ENCODE assay signal across 18 cellular contexts in the genomic region with DNA sequence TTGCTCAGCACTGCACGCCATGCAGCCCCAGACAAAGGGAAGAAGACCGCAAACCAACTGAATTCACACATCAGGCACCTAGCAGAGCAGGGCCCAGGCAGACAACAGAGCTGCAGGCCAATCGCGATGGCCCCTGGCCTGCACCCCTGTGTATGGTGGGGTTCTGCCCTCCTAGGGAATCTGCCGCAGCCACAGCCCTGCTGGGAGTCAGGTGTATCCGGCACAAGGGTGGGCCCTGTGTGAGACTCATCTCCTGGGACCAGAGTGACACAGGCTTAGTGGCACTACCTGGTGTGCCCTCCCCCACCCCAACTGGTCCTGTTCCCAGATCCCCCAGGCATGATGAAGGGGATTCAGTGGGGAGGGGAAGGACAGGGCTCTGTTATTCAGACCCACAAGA.
A peak's percentile ranks its signal among the peaks of the same experiment; 100 is the strongest.
DNase-seq lines count a peak whose midpoint lies in the region; ATAC-seq and TF ChIP-seq lines count a peak whose summit lies in the region.
"Had no signal": no experiment of that assay in that cellular context is flagged by ENCODE, and none has a peak within 500 bp of the region (broad histone marks: within the 10 kb centered on the region; RNA-seq: fewer than 3 reads in every experiment).

No MANE protein-coding gene starts in this region.

- H4K8ac ChIP-seq in mesenchymal stem cell (ENCODE audit: low read length) = no peak overlapping the region

- H2BK12ac ChIP-seq in mesenchymal stem cell (ENCODE audit: low read length in 2 of 2) = peak overlapping the region in 1 of 2 experiments; percentile 42

- H3K36me3 ChIP-seq in mesenchymal stem cell (ENCODE audit: control insufficient read depth in 1 of 2, insufficient read depth in 2 of 2, low read depth in 1 of 2, low read length in 2 of 2) = peaks cover 0 to 3% of the 10 kb centered on the region in 2 experiments
- no peaks in the 10 kb centered on the region for H3K36me3 ChIP-seq in upper lobe of right lung
- H3K36me3 ChIP-seq in hepatocyte (replicated peaks; ENCODE audit: insufficient read depth, low read depth) = no peaks in the 10 kb centered on the region
- H3K36me3 ChIP-seq: BE2C had no signal

- no peaks in the 10 kb centered on the region for H3K27me3 Mint-ChIP-seq in osteocyte (ENCODE audit: unreplicated experiment)

- H2AFZ ChIP-seq in mesenchymal stem cell (ENCODE audit: low read depth, low read length) = no peak overlapping the region
- H2AFZ ChIP-seq in hepatocyte = no peak overlapping the region
- H2AFZ ChIP-seq: GM23338 had no signal

- no peak overlapping the region for H3K14ac ChIP-seq in mesenchymal stem cell (ENCODE audit: low read length in 2 of 2)

- H3K4me3 Mint-ChIP-seq in osteocyte (ENCODE audit: unreplicated experiment) = no peak overlapping the region
- H3K4me3 Mint-ChIP-seq: CD4-positive, CD25-positive, alpha-beta regulatory T cell; GM23338; HFFc6 had no signal

- H4K20me1 ChIP-seq in hepatocyte (ENCODE audit: insufficient read depth, poor library complexity, severe bottlenecking) = no peaks in the 10 kb centered on the region

- DNase-seq in mesenchymal stem cell = no peak
- peak; percentile 80 for DNase-seq in osteocyte (ENCODE audit: extremely low spot score, unreplicated experiment)
- no peak for DNase-seq in stimulated activated naive CD8-positive, alpha-beta T cell treated with anti-CD3 and anti-CD28 coated beads, Interleukin-15, Interleukin-2, amounts not matched to agents 100 U/mL and 50 U/mL, for 24 hours
- no peak for DNase-seq in upper lobe of right lung
- DNase-seq in hepatocyte (ENCODE audit: low spot score) = no peak
- DNase-seq in GM10266 (ENCODE audit: extremely low spot score) = no peak
- no peak for DNase-seq in cerebellar cortex (ENCODE audit: low spot score)
- DNase-seq: ACHN; BE2C; C1 segment of cervical spinal cord; Caco-2; CD4-positive, CD25-positive, alpha-beta regulatory T cell; H7; HFFc6 had no signal

- peak overlapping the region; percentile 48 for H4K91ac ChIP-seq in mesenchymal stem cell (ENCODE audit: low read length)

- H2BK15ac ChIP-seq in mesenchymal stem cell (ENCODE audit: low read depth, poor library complexity, severe bottlenecking) = no peak overlapping the region

- H3K9me3 Mint-ChIP-seq in osteocyte (ENCODE audit: unreplicated experiment) = no peaks in the 10 kb centered on the region
- H3K9me3 Mint-ChIP-seq: GM23338, HFFc6 had no signal

- intact Hi-C loops in upper lobe of right lung (cut with DNase I) = no loop called here

- H3K9me3 ChIP-seq in mesenchymal stem cell (ENCODE audit: control insufficient read depth, low read length) (no peaks in the 10 kb centered on the region), upper lobe of right lung (no peaks in the 10 kb centered on the region), hepatocyte (ENCODE audit: low read depth) (no peaks in the 10 kb centered on the region)
- H3K9me3 ChIP-seq: BE2C, Caco-2 had no signal

- H3K27ac ChIP-seq in mesenchymal stem cell (ENCODE audit: low read length, poor library complexity, severe bottlenecking) (no peak overlapping the region), upper lobe of right lung (no peak overlapping the region), hepatocyte (no peak overlapping the region)
- H3K27ac ChIP-seq: HL-60 had no signal

- no peak overlapping the region for H3K9ac ChIP-seq in mesenchymal stem cell (ENCODE audit: low read length)

- no peak overlapping the region for H3K27ac Mint-ChIP-seq in osteocyte (ENCODE audit: unreplicated experiment)
- H3K27ac Mint-ChIP-seq: CD4-positive, CD25-positive, alpha-beta regulatory T cell; GM23338; HFFc6 had no signal

- ATAC-seq in stimulated activated naive CD8-positive, alpha-beta T cell treated with anti-CD3 and anti-CD28 coated beads, Interleukin-15, Interleukin-2, amounts not matched to agents 100 U/mL and 50 U/mL, for 24 hours = peak; percentile 14
- ATAC-seq in upper lobe of right lung = peak; percentile 21
- no peak for ATAC-seq in GM21717 (IDR thresholded peaks at IDR 0.05; ENCODE audit: unreplicated experiment)
- ATAC-seq: GM23338, HCT116 had no signal

- H3K4ac ChIP-seq in mesenchymal stem cell (ENCODE audit: low read depth in 1 of 2, low read length in 2 of 2) = no peak overlapping the region

- TF ChIP-seq CTCF in osteocyte (IDR thresholded peaks at IDR 0.05) (no peak), upper lobe of right lung (IDR thresholded peaks at IDR 0.05) (no peak), hepatocyte (IDR thresholded peaks at IDR 0.05; ENCODE audit: poor library complexity) (no peak), GM10266 (IDR thresholded peaks at IDR 0.05; ENCODE audit: control insufficient read depth, insufficient read depth, low read depth, missing control alignments) (no peak)

- no peaks in the 10 kb centered on the region for H3K79me2 ChIP-seq in hepatocyte

- H2BK120ac ChIP-seq in mesenchymal stem cell (ENCODE audit: low read depth, low read length) = no peak overlapping the region

- H3K18ac ChIP-seq in mesenchymal stem cell (ENCODE audit: low read depth in 1 of 2, low read length in 2 of 2) = no peak overlapping the region

- H3K36me3 Mint-ChIP-seq in osteocyte (ENCODE audit: unreplicated experiment) = no peaks in the 10 kb centered on the region
- H3K36me3 Mint-ChIP-seq: CD4-positive, CD25-positive, alpha-beta regulatory T cell had no signal

- H3K4me1 ChIP-seq in mesenchymal stem cell (ENCODE audit: control insufficient read depth, insufficient read depth, low read depth, low read length) (no peaks in the 10 kb centered on the region), upper lobe of right lung (no peaks in the 10 kb centered on the region), hepatocyte (ENCODE audit: insufficient read depth) (no peaks in the 10 kb centered on the region)
- H3K4me1 ChIP-seq: BE2C, Caco-2 had no signal

- no peaks in the 10 kb centered on the region for H3K79me1 ChIP-seq in mesenchymal stem cell (replicated peaks; ENCODE audit: low read length, poor library complexity, severe bottlenecking)

- 96% methylated on average over 6 of the region's 6 CpGs for WGBS in mesenchymal stem cell
- WGBS in hepatocyte (ENCODE audit: low lambda C conversion rate, missing lambda C conversion rate) = 93% methylated on average over 6 of the region's 6 CpGs

- H3K4me1 Mint-ChIP-seq in osteocyte (ENCODE audit: unreplicated experiment) = peaks cover 5% of the 10 kb centered on the region
- H3K4me1 Mint-ChIP-seq: CD4-positive, CD25-positive, alpha-beta regulatory T cell; GM23338 had no signal

- H3K4me3 ChIP-seq in mesenchymal stem cell (ENCODE audit: insufficient read depth in 1 of 2, low read depth in 1 of 2, low read length in 2 of 2) (no peak overlapping the region), upper lobe of right lung (no peak overlapping the region), hepatocyte (no peak overlapping the region)
- H3K4me3 ChIP-seq: GM23338 had no signal

- no peak overlapping the region for H3K23ac ChIP-seq in mesenchymal stem cell (ENCODE audit: low read length in 2 of 2)

- H3K9me2 ChIP-seq in hepatocyte (replicated peaks; ENCODE audit: insufficient read depth) = no peaks in the 10 kb centered on the region

- H3K27me3 ChIP-seq in mesenchymal stem cell (ENCODE audit: control insufficient read depth in 1 of 2, insufficient read depth in 1 of 2, low read length in 2 of 2) (no peaks in the 10 kb centered on the region), upper lobe of right lung (no peaks in the 10 kb centered on the region), hepatocyte (no peaks in the 10 kb centered on the region)
- H3K27me3 ChIP-seq: BE2C had no signal

- H2AK5ac ChIP-seq in mesenchymal stem cell (ENCODE audit: low read length, severe bottlenecking) = no peak overlapping the region

- no peak overlapping the region for H2BK5ac ChIP-seq in mesenchymal stem cell (ENCODE audit: low read depth, low read length, poor library complexity, severe bottlenecking)

- H3K4me2 ChIP-seq in mesenchymal stem cell (ENCODE audit: low read length, poor library complexity, severe bottlenecking) (no peak overlapping the region), hepatocyte (no peak overlapping the region)
- H3K4me2 ChIP-seq: GM23338 had no signal
